ENCODE assay signal across 9 cellular contexts in genomic region chr6:155273438-155273837, GRCh38. TPM values are rescaled to one million over a fixed set of nuclear protein-coding genes. Genes with fewer than 3 reads are reported as not detected.
A peak's percentile ranks its signal among the peaks of the same experiment; 100 is the strongest.
DNase-seq lines count a peak whose midpoint lies in the region; ATAC-seq and TF ChIP-seq lines count a peak whose summit lies in the region.
"Had no signal": no experiment of that assay in that cellular context is flagged by ENCODE, and none has a peak within 500 bp of the region (broad histone marks: within the 10 kb centered on the region; RNA-seq: fewer than 3 reads in every experiment).

No MANE protein-coding gene starts in this region.

- in situ Hi-C loops in ACHN (cut with HindIII; ENCODE audit: low pct_ligation_motif_present, low pct_unique_long_range_greater_than_20kb, low sequenced_read_pairs), result no loop called here

- ATAC-seq in memory B cell (ENCODE audit: low read depth) (no peak), upper lobe of left lung (ENCODE audit: low FRiP score in 2 of 2) (no peak), HG02678 (IDR thresholded peaks at IDR 0.05; ENCODE audit: unreplicated experiment) (no peak)

- peaks cover 28% of the 10 kb centered on the region for H3K36me3 Mint-ChIP-seq in memory B cell

- H3K27ac ChIP-seq in caudate nucleus (ENCODE audit: low read depth, low read length) (peak overlapping the region; percentile 90), upper lobe of left lung (no peak overlapping the region)

- peaks cover 0 to 5% (median 0%) of the 10 kb centered on the region in 4 donors for H3K4me1 ChIP-seq in upper lobe of left lung

- no peak overlapping the region for H3K4me3 Mint-ChIP-seq in memory B cell

- no peak for TF ChIP-seq CTCF in upper lobe of left lung (IDR thresholded peaks at IDR 0.05)

- no peak overlapping the region for H3K4me3 ChIP-seq in upper lobe of left lung

- H3K4me1 Mint-ChIP-seq in memory B cell, result no peaks in the 10 kb centered on the region

- no peak for TF ChIP-seq EP300 in upper lobe of left lung (IDR thresholded peaks at IDR 0.05)

- DNase-seq in ACHN (peak; percentile 85), HK-2 (ENCODE audit: unreplicated experiment) (peak; percentile 28), caudate nucleus (lab: John Stamatoyannopoulos, UW) (peak in 2 of 61 donors; percentile 11 to 24), memory B cell (ENCODE audit: low spot score in 2 of 2) (no peak), GDM1 (lab: John Stamatoyannopoulos, UW) (no peak), upper lobe of left lung (no peak), NCI-H2107 treated with DMSO at 0.1 percent for 48 hours (lab: John Stamatoyannopoulos, UW; ENCODE audit: unreplicated experiment) (no peak)
- DNase-seq: activated CD4-positive, alpha-beta T cell treated with anti-CD3 and anti-CD28 coated beads, Interleukin-2, amount 50 U/mL, for 4 hours had no signal

- H3K9me3 Mint-ChIP-seq in memory B cell, result no peaks in the 10 kb centered on the region

- peak overlapping the region; percentile 45 for H3K27ac Mint-ChIP-seq in memory B cell

- H3K36me3 ChIP-seq in upper lobe of left lung, result peaks cover 0 to 3% (median 0%) of the 10 kb centered on the region in 4 donors

- TF ChIP-seq POLR2A in upper lobe of left lung (IDR thresholded peaks at IDR 0.05), result no peak

- no peaks in the 10 kb centered on the region for H3K27me3 ChIP-seq in upper lobe of left lung

- no peaks in the 10 kb centered on the region for H3K9me3 ChIP-seq in upper lobe of left lung

- WGBS in upper lobe of left lung, 2 donors, result 51 to 77% methylated on average over 3 of the region's 3 CpGs

- no peaks in the 10 kb centered on the region for H3K27me3 Mint-ChIP-seq in memory B cell

RNA-seq across cellular contexts. Expression of gene CLDN20, which starts 9.6 kb away (rescaled TPM):
- not detected for total RNA-seq in upper lobe of left lung

RNA-seq across cellular contexts. Expression of gene TFB1M, which starts 40.8 kb away (rescaled TPM):
- 10 to 100 TPM in 5 of 6 donors, 1 to 10 TPM in 1; 4.2 to 19.6 (median 15.0) TPM for total RNA-seq in upper lobe of left lung

Comparison
In these comparisons a context has a peak if more than half of its experiments do, and no peak if none do; other contexts are left out.
1. DNase-seq: peak in ACHN (single experiment) and HK-2 (single experiment); none in memory B cell (0 of 2), GDM1 (single experiment), upper lobe of left lung (0 of 2) and NCI-H2107 treated with DMSO at 0.1 percent for 48 hours (single experiment).